In genomic region chr13:44434441-44435141, GRCh38 we compare ENCODE assay signal across 1 cellular context.
TF ChIP-seq lines count a peak whose summit lies in the region.

No MANE protein-coding gene starts in this region.

TF ChIP-seq in GM12878, 131 proteins besides CTCF, POLR2A, EP300 and RAD21 (continued from another document):
- TF ChIP-seq ELK1 (IDR thresholded peaks at IDR 0.05; ENCODE audit: low read depth, low read length) (no peak), TCF12 (IDR thresholded peaks at IDR 0.05; ENCODE audit: low read depth, low read length) (no peak), E2F4 (IDR thresholded peaks at IDR 0.05; ENCODE audit: low read depth, low read length) (no peak), NKRF (conservative IDR thresholded peaks at IDR 0.05) (no peak), E2F8 (IDR thresholded peaks at IDR 0.05; ENCODE audit: low read depth, partially characterized antibody) (no peak), NFXL1 (IDR thresholded peaks at IDR 0.05; ENCODE audit: borderline replicate concordance) (no peak), ZNF274 (IDR thresholded peaks at IDR 0.05; ENCODE audit: insufficient read depth, insufficient read length) (no peak), SUZ12 (IDR thresholded peaks at IDR 0.05; ENCODE audit: unreplicated experiment) (no peak), YY1 (IDR thresholded peaks at IDR 0.05; ENCODE audit: low read depth, low read length) (no peak), HDGF (IDR thresholded peaks at IDR 0.05) (no peak), HSF1 (IDR thresholded peaks at IDR 0.05; ENCODE audit: low read depth, low read length) (no peak), BCL3 (IDR thresholded peaks at IDR 0.05; ENCODE audit: borderline replicate concordance, insufficient read depth, low read depth, low read length, poor library complexity, severe bottlenecking) (no peak), E4F1 (IDR thresholded peaks at IDR 0.05; ENCODE audit: borderline replicate concordance, partially characterized antibody) (no peak), NFIC (IDR thresholded peaks at IDR 0.05; ENCODE audit: low read depth, low read length) (no peak), RUNX3 (IDR thresholded peaks at IDR 0.05; ENCODE audit: low read length) (no peak)
